Comparison of ENCODE assay signal across 19 cellular contexts in the genomic region with DNA sequence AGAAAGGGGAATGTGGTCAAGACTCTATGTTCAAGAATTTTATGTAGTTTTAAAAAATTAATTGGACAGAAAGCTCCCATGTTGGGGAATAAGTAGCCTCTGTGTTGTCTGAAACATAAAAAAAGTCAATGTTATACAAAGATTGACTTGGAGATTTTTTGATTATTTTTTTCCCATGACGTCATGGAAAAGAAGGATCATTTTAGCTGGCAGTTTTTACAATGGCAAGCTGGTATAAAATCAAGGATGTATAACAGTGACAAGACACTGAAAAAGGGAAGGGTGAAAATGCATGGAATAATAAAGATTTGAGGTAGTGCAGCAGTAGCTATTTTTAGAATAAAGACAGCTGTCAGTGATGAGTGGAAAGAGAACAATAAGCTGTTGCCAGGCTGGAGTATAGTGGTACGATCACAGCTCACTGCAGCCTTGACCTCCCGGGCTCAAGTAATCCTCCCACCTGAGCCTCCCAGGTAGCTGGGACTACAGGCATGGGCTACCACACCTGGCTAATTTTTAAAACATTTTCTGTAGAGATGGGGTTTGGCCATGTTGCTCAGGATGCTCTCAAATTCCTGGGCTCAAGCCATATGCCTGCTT. TPM values are rescaled to one million over a fixed set of nuclear protein-coding genes. Genes with fewer than 3 reads are reported as not detected.
DNase-seq lines count a peak whose midpoint lies in the region; ATAC-seq and TF ChIP-seq lines count a peak whose summit lies in the region.
"Had no signal": no experiment of that assay in that cellular context is flagged by ENCODE, and none has a peak within 500 bp of the region (broad histone marks: within the 10 kb centered on the region; RNA-seq: fewer than 3 reads in every experiment).

No MANE protein-coding gene starts in this region.

- DNase-seq in NCI-H2171 treated with DMSO at 0.1 percent for 48 hours (lab: John Stamatoyannopoulos, UW) = peak; percentile 24
- no peak for DNase-seq in NCI-H2171 (lab: John Stamatoyannopoulos, UW)
- no peak for DNase-seq in activated naive CD8-positive, alpha-beta T cell treated with anti-CD3 and anti-CD28 coated beads for 36 hours
- no peak for DNase-seq in naive thymus-derived CD4-positive, alpha-beta T cell
- no peak for DNase-seq in NK-92 (lab: John Stamatoyannopoulos, UW; ENCODE audit: unreplicated experiment)
- DNase-seq in mucosa of gallbladder (ENCODE audit: low spot score) = no peak
- DNase-seq: activated CD4-positive, alpha-beta T cell treated with anti-CD3 and anti-CD28 coated beads for 4 hours; activated naive CD4-positive, alpha-beta T cell treated with Interleukin-2 at 50 U/mL for 16 hours; hippocampal formation; islet precursor cell; lower lobe of right lung; natural killer cell; NCI-H1436 treated with DMSO at 0.1 percent for 48 hours; NCI-H510A; stimulated activated naive CD4-positive, alpha-beta T cell had no signal

- ATAC-seq in naive thymus-derived CD4-positive, alpha-beta T cell = no peak
- no peak for ATAC-seq in HG03457 (IDR thresholded peaks at IDR 0.05; ENCODE audit: unreplicated experiment)
- ATAC-seq: lower lobe of right lung, natural killer cell, sciatic nerve had no signal

- H3K4me3 ChIP-seq in HEK293 (ENCODE audit: low read depth, low read length) = no peak overlapping the region
- no peak overlapping the region for H3K4me3 ChIP-seq in naive thymus-derived CD4-positive, alpha-beta T cell (ENCODE audit: low read length)
- H3K4me3 ChIP-seq: lower lobe of right lung had no signal

- H3K4me1 ChIP-seq in HEK293 (ENCODE audit: control insufficient read depth, insufficient read depth, low read length) = peaks cover 3% of the 10 kb centered on the region; the same call in 1 of the 2 replicates
- peaks cover 5 to 46% of the 10 kb centered on the region in 2 donors for H3K4me1 ChIP-seq in naive thymus-derived CD4-positive, alpha-beta T cell (ENCODE audit: control insufficient read depth in 2 of 2, insufficient read depth in 2 of 2, low read length in 2 of 2)

- POLR2A ChIA-PET in HEK293 (lab: Yijun Ruan, JAX) = interaction anchor here (2.0 kb wide), 1 partner anchor 9 kb away, joined by 7 read pairs; the partner anchor contains the start of gene SLC39A10
- POLR2A ChIA-PET in naive thymus-derived CD4-positive, alpha-beta T cell (lab: Charles Lee) = interaction anchor here (0.7 to 2.6 kb wide), 4 partner anchors 9 to 872 kb away, joined by 3 to 26 read pairs (median 4); partner anchors contain the start of gene SLC39A10

- no peaks in the 10 kb centered on the region for H3K27me3 ChIP-seq in naive thymus-derived CD4-positive, alpha-beta T cell (ENCODE audit: control insufficient read depth in 2 of 2, insufficient read depth in 2 of 2, low read length in 2 of 2)

- no peaks in the 10 kb centered on the region for H3K27me3 Mint-ChIP-seq in activated naive CD8-positive, alpha-beta T cell treated with anti-CD3 and anti-CD28 coated beads for 36 hours
- no peaks in the 10 kb centered on the region for H3K27me3 Mint-ChIP-seq in naive thymus-derived CD4-positive, alpha-beta T cell
- H3K27me3 Mint-ChIP-seq: type B pancreatic cell had no signal

- CTCF ChIA-PET in HEK293 (lab: Yijun Ruan, JAX) = interaction anchor here (0.6 to 2.1 kb wide), 8 partner anchors 90 to 401 kb away, joined by 3 to 11 read pairs (median 4); partner anchors contain the start of gene DNAH7
- CTCF ChIA-PET in naive thymus-derived CD4-positive, alpha-beta T cell (lab: Charles Lee) = interaction anchor here (0.6 to 2.7 kb wide), 9 partner anchors 9 to 672 kb away, joined by 3 to 14 read pairs (median 3); partner anchors contain the start of gene SLC39A10

- H3K4me3 Mint-ChIP-seq in activated naive CD8-positive, alpha-beta T cell treated with anti-CD3 and anti-CD28 coated beads for 36 hours = no peak overlapping the region
- peak overlapping the region in 4 of 10 donors; percentile 1 to 49 (median 29) for H3K4me3 Mint-ChIP-seq in naive thymus-derived CD4-positive, alpha-beta T cell
- H3K4me3 Mint-ChIP-seq: natural killer cell, type B pancreatic cell had no signal

- intact Hi-C loops in naive thymus-derived CD4-positive, alpha-beta T cell (cut with micrococcal nuclease) = loop anchor here (10.0 kb wide), 3 partner anchors 281 to 669 kb away; no protein-coding TSS in a partner anchor

- peaks cover 52% of the 10 kb centered on the region for H3K4me1 Mint-ChIP-seq in activated naive CD8-positive, alpha-beta T cell treated with anti-CD3 and anti-CD28 coated beads for 36 hours
- H3K4me1 Mint-ChIP-seq in naive thymus-derived CD4-positive, alpha-beta T cell = peaks cover 25 to 93% (median 76%) of the 10 kb centered on the region in 7 donors

- peak overlapping the region; percentile 23 for H3K27ac Mint-ChIP-seq in activated naive CD8-positive, alpha-beta T cell treated with anti-CD3 and anti-CD28 coated beads for 36 hours
- H3K27ac Mint-ChIP-seq in naive thymus-derived CD4-positive, alpha-beta T cell = peak overlapping the region in 8 of 9 donors; percentile 14 to 90 (median 77)
- H3K27ac Mint-ChIP-seq: natural killer cell, type B pancreatic cell had no signal

- H3K9me3 ChIP-seq in HEK293 (ENCODE audit: control insufficient read depth, insufficient read depth, low read depth, low read length) = no peaks in the 10 kb centered on the region
- no peaks in the 10 kb centered on the region for H3K9me3 ChIP-seq in naive thymus-derived CD4-positive, alpha-beta T cell (ENCODE audit: control insufficient read depth in 2 of 3, low read length in 3 of 3)
- H3K9me3 ChIP-seq: lower lobe of right lung had no signal

- H3K36me3 Mint-ChIP-seq in activated naive CD8-positive, alpha-beta T cell treated with anti-CD3 and anti-CD28 coated beads for 36 hours = peaks cover 1% of the 10 kb centered on the region
- peaks cover 0 to 8% (median 0%) of the 10 kb centered on the region in 5 donors for H3K36me3 Mint-ChIP-seq in naive thymus-derived CD4-positive, alpha-beta T cell
- H3K36me3 Mint-ChIP-seq: natural killer cell, type B pancreatic cell had no signal

- TF ChIP-seq CTCF in HEK293 (tag by site-specific recombination; IDR thresholded peaks at IDR 0.05) = no peak

- no peaks in the 10 kb centered on the region for H3K36me3 ChIP-seq in HEK293 (ENCODE audit: control insufficient read depth in 2 of 2, insufficient read depth in 1 of 2, low read length in 2 of 2)
- H3K36me3 ChIP-seq in naive thymus-derived CD4-positive, alpha-beta T cell (ENCODE audit: control insufficient read depth in 2 of 3, insufficient read depth in 3 of 3, low read length in 3 of 3) = no peaks in the 10 kb centered on the region
- H3K36me3 ChIP-seq: lower lobe of right lung had no signal

- no peak overlapping the region for H3K27ac ChIP-seq in HEK293 (ENCODE audit: extremely low read depth, low read depth, low read length)
- H3K27ac ChIP-seq in naive thymus-derived CD4-positive, alpha-beta T cell (ENCODE audit: low read depth, low read length) = peak overlapping the region; percentile 17
- H3K27ac ChIP-seq: lower lobe of right lung had no signal

- H3K9me3 Mint-ChIP-seq in activated naive CD8-positive, alpha-beta T cell treated with anti-CD3 and anti-CD28 coated beads for 36 hours = no peaks in the 10 kb centered on the region
- H3K9me3 Mint-ChIP-seq in naive thymus-derived CD4-positive, alpha-beta T cell = no peaks in the 10 kb centered on the region
- H3K9me3 Mint-ChIP-seq: natural killer cell, type B pancreatic cell had no signal

TF ChIP-seq in HEK293, 187 proteins besides CTCF, POLR2A, EP300 and RAD21 (continues in another document):
- no peak for TF ChIP-seq SP7 (tag by site-specific recombination; IDR thresholded peaks at IDR 0.05)
- TF ChIP-seq YY1 (tag by site-specific recombination; IDR thresholded peaks at IDR 0.05) = no peak
- no peak for TF ChIP-seq ZNF596 (tag by site-specific recombination; IDR thresholded peaks at IDR 0.05)
- peak; percentile 80 for TF ChIP-seq ATF2 (tag by site-specific recombination; IDR thresholded peaks at IDR 0.05; ENCODE audit: low read depth)
- TF ChIP-seq FEZF1 (tag by site-specific recombination; IDR thresholded peaks at IDR 0.05) = no peak
- TF ChIP-seq ZNF354C (tag by site-specific recombination; IDR thresholded peaks at IDR 0.05; ENCODE audit: borderline replicate concordance, low read depth) = no peak

RNA-seq across cellular contexts. Expression of gene SLC39A10, which starts 9.2 kb away (rescaled TPM):
- total RNA-seq in activated naive CD8-positive, alpha-beta T cell treated with anti-CD3 and anti-CD28 coated beads for 36 hours = 10 to 100 TPM; 21.2 to 23.4 TPM
- 10 to 100 TPM; 48.3 to 92.9 (median 60.7) TPM for total RNA-seq in naive thymus-derived CD4-positive, alpha-beta T cell
- 10 to 100 TPM in 1 of 2 donors, 1 to 10 TPM in 1; 6.6 to 17.1 TPM for polyA plus RNA-seq in naive thymus-derived CD4-positive, alpha-beta T cell
- total RNA-seq in mucosa of gallbladder = 28.3 TPM
